9 cellular contexts compared by ENCODE assay signal in the genomic region with DNA sequence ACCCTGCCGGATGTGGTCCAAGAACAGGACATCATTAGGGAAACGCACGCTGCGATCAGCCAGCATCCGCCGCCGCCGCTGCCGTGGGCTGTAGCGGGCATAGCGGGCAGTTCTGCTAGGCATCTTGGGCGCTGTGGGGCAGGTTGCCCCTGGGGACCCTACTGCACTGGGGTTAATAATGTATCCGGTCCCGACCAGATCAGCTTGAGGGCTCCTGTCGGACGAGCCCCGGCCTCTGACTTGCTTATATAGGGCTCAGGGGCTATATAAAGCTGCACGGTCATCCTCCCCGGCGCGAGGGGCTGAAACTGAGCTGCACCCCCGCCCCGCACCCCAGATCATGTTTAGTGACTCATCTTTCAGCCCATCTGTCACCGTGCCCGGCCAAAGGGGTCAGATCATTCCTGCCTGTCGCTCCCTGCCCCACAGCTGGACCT. TPM values are rescaled to one million over a fixed set of nuclear protein-coding genes. Genes with fewer than 3 reads are reported as not detected.
DNase-seq lines count a peak whose midpoint lies in the region; ATAC-seq, FAIRE-seq and TF ChIP-seq lines count a peak whose summit lies in the region.
"Had no signal": no experiment of that assay in that cellular context is flagged by ENCODE, and none has a peak within 500 bp of the region (broad histone marks: within the 10 kb centered on the region; RNA-seq: fewer than 3 reads in every experiment).

PPP1R27 (minus strand) TSS at position 220 of the 437 bp plus-strand sequence; CDS start at position 123, 97 bp downstream.

- H3K36me3 Mint-ChIP-seq in activated CD4-positive, alpha-beta T cell treated with anti-CD3 and anti-CD28 coated beads, Interleukin-2, amount 10 ng/mL, durations not matched to agents 24 days and 14 days (ENCODE audit: low read depth) = peaks cover 4% of the 10 kb centered on the region
- H3K36me3 Mint-ChIP-seq in activated T-helper 2 cell treated with anti-CD3 and anti-CD28 coated beads, Interferon-gamma antibody, Interleukin-2, Interleukin-4, amounts not matched to agents 10 μg/mL and 5 μg/mL and 100 μg/mL, durations not matched to agents 14 hours and 24 hours and 36 hours (ENCODE audit: low read depth) = no peaks in the 10 kb centered on the region

- FAIRE-seq in keratinocyte (lab: Jason Lieb, UNC) = no peak

- H3K36me3 ChIP-seq in keratinocyte (ENCODE audit: control insufficient read depth in 2 of 2, extremely low read depth in 1 of 2, insufficient read depth in 2 of 2, low read length in 2 of 2) = peaks cover 0 to 3% of the 10 kb centered on the region in 2 experiments
- no peaks in the 10 kb centered on the region for H3K36me3 ChIP-seq in stomach smooth muscle (ENCODE audit: control insufficient read depth in 2 of 2, insufficient read depth in 2 of 2, low read length in 2 of 2)

- peaks cover 2% of the 10 kb centered on the region for H3K79me2 ChIP-seq in keratinocyte (ENCODE audit: control insufficient read depth, insufficient read depth, low read length)

- no peaks in the 10 kb centered on the region for H3K27me3 Mint-ChIP-seq in activated CD4-positive, alpha-beta T cell treated with anti-CD3 and anti-CD28 coated beads, Interleukin-2, amount 10 ng/mL, durations not matched to agents 24 days and 14 days
- no peaks in the 10 kb centered on the region for H3K27me3 Mint-ChIP-seq in activated T-helper 2 cell treated with anti-CD3 and anti-CD28 coated beads, Interferon-gamma antibody, Interleukin-2, Interleukin-4, amounts not matched to agents 10 μg/mL and 5 μg/mL and 100 μg/mL, durations not matched to agents 14 hours and 24 hours and 36 hours (ENCODE audit: low read depth)

- H3K27ac Mint-ChIP-seq in activated CD4-positive, alpha-beta T cell treated with anti-CD3 and anti-CD28 coated beads, Interleukin-2, amount 10 ng/mL, durations not matched to agents 24 days and 14 days = peak within 1 kb of the TSS; percentile 87
- peak within 1 kb of the TSS; percentile 75 for H3K27ac Mint-ChIP-seq in activated T-helper 2 cell treated with anti-CD3 and anti-CD28 coated beads, Interferon-gamma antibody, Interleukin-2, Interleukin-4, amounts not matched to agents 10 μg/mL and 5 μg/mL and 100 μg/mL, durations not matched to agents 14 hours and 24 hours and 36 hours

- no peak for DNase-seq in activated CD4-positive, alpha-beta T cell treated with anti-CD3 and anti-CD28 coated beads, Interleukin-2, amount 10 ng/mL, durations not matched to agents 24 days and 14 days
- no peak for DNase-seq in activated CD4-positive, alpha-beta T cell treated with anti-CD3 and anti-CD28 coated beads, Interleukin-2, amount 50 U/mL, for 1 hour
- DNase-seq in activated T-helper 2 cell treated with anti-CD3 and anti-CD28 coated beads, Interferon-gamma antibody, Interleukin-2, Interleukin-4, amounts not matched to agents 10 μg/mL and 5 μg/mL and 100 μg/mL, durations not matched to agents 14 hours and 24 hours and 36 hours (ENCODE audit: low spot score) = no peak
- DNase-seq in keratinocyte (ENCODE audit: low read depth, low spot score) (no peak), activated gamma-delta T cell treated with Interleukin-2 at 50 U/mL for 16 hours (no peak), D341Med (ENCODE audit: low spot score) (no peak)
- DNase-seq: COR-L47 had no signal

- dilution Hi-C loops in keratinocyte (cut with MboI; ENCODE audit: extremely low pct_ligation_motif_present, low sequenced_read_pairs) = no loop called here

- peaks cover 19% of the 10 kb centered on the region for H3K4me1 Mint-ChIP-seq in activated CD4-positive, alpha-beta T cell treated with anti-CD3 and anti-CD28 coated beads, Interleukin-2, amount 10 ng/mL, durations not matched to agents 24 days and 14 days
- H3K4me1 Mint-ChIP-seq in activated T-helper 2 cell treated with anti-CD3 and anti-CD28 coated beads, Interferon-gamma antibody, Interleukin-2, Interleukin-4, amounts not matched to agents 10 μg/mL and 5 μg/mL and 100 μg/mL, durations not matched to agents 14 hours and 24 hours and 36 hours (ENCODE audit: low read depth) = peaks cover 17% of the 10 kb centered on the region

- H3K9ac ChIP-seq in keratinocyte (ENCODE audit: control insufficient read depth, extremely low read depth, insufficient read depth, low read length) (peak within 1 kb of the TSS; percentile 93), stomach smooth muscle (ENCODE audit: low read length in 2 of 2) (peak within 1 kb of the TSS; percentile 87 to 89)

- H3K4me1 ChIP-seq in keratinocyte (ENCODE audit: control insufficient read depth, extremely low read depth, insufficient read depth, low read length) (peaks cover 14% of the 10 kb centered on the region), stomach smooth muscle (ENCODE audit: control insufficient read depth, insufficient read depth, low read length) (peaks cover 24% of the 10 kb centered on the region)

- H2AFZ ChIP-seq in keratinocyte (ENCODE audit: control insufficient read depth, low read length) = no peak within 1 kb of the TSS

- peak within 1 kb of the TSS; percentile 89 for H3K27ac ChIP-seq in keratinocyte (ENCODE audit: control insufficient read depth, insufficient read depth, low read length)
- H3K27ac ChIP-seq in stomach smooth muscle (ENCODE audit: low read length) = no peak within 1 kb of the TSS

- H3K4me2 ChIP-seq in keratinocyte (ENCODE audit: control insufficient read depth, extremely low read depth, insufficient read depth, low read depth, low read length) = peak within 1 kb of the TSS; percentile 94

- H4K20me1 ChIP-seq in keratinocyte (ENCODE audit: control insufficient read depth, extremely low read depth, insufficient read depth, low read length) = no peaks in the 10 kb centered on the region

- TF ChIP-seq CTCF in keratinocyte (optimal IDR thresholded peaks at IDR 0.05 in 1 of 3, IDR thresholded peaks at IDR 0.05 in 1 of 3, conservative IDR thresholded peaks at IDR 0.05 in 1 of 3; ENCODE audit: extremely low read depth in 1 of 3, insufficient read depth in 2 of 3, low read length in 3 of 3) = no peak

- no peak for ATAC-seq in HG03520 (IDR thresholded peaks at IDR 0.05; ENCODE audit: unreplicated experiment)

- H3K4me3 ChIP-seq in keratinocyte (ENCODE audit: control insufficient read depth in 2 of 3, extremely low read depth in 1 of 3, insufficient read depth in 2 of 3, low read depth in 1 of 3, low read length in 3 of 3) (peak within 1 kb of the TSS; percentile 66 to 79 (median 68)), stomach smooth muscle (ENCODE audit: low read length in 2 of 2) (peak within 1 kb of the TSS; percentile 73 to 83)

- no peaks in the 10 kb centered on the region for H3K9me3 Mint-ChIP-seq in activated CD4-positive, alpha-beta T cell treated with anti-CD3 and anti-CD28 coated beads, Interleukin-2, amount 10 ng/mL, durations not matched to agents 24 days and 14 days
- H3K9me3 Mint-ChIP-seq in activated T-helper 2 cell treated with anti-CD3 and anti-CD28 coated beads, Interferon-gamma antibody, Interleukin-2, Interleukin-4, amounts not matched to agents 10 μg/mL and 5 μg/mL and 100 μg/mL, durations not matched to agents 14 hours and 24 hours and 36 hours = no peaks in the 10 kb centered on the region

- no peaks in the 10 kb centered on the region for H3K9me1 ChIP-seq in keratinocyte (ENCODE audit: control insufficient read depth, extremely low read depth, insufficient read depth, low read length)

- intact Hi-C loops in activated CD4-positive, alpha-beta T cell treated with anti-CD3 and anti-CD28 coated beads, Interleukin-2, amount 10 ng/mL, durations not matched to agents 24 days and 14 days (cut with micrococcal nuclease) = no loop called here
- intact Hi-C loops in activated T-helper 2 cell treated with anti-CD3 and anti-CD28 coated beads, Interferon-gamma antibody, Interleukin-2, Interleukin-4, amounts not matched to agents 10 μg/mL and 5 μg/mL and 100 μg/mL, durations not matched to agents 14 hours and 24 hours and 36 hours (cut with micrococcal nuclease) = loop anchor here (5.0 kb wide), 1 partner anchor 37 kb away; the partner anchor contains the start of gene ARHGDIA

- H3K4me3 Mint-ChIP-seq in activated CD4-positive, alpha-beta T cell treated with anti-CD3 and anti-CD28 coated beads, Interleukin-2, amount 10 ng/mL, durations not matched to agents 24 days and 14 days = peak within 1 kb of the TSS; percentile 86
- peak within 1 kb of the TSS; percentile 83 for H3K4me3 Mint-ChIP-seq in activated T-helper 2 cell treated with anti-CD3 and anti-CD28 coated beads, Interferon-gamma antibody, Interleukin-2, Interleukin-4, amounts not matched to agents 10 μg/mL and 5 μg/mL and 100 μg/mL, durations not matched to agents 14 hours and 24 hours and 36 hours (ENCODE audit: low read depth)

- H3K9me3 ChIP-seq in keratinocyte (ENCODE audit: control insufficient read depth, low read depth, low read length) (no peaks in the 10 kb centered on the region), stomach smooth muscle (ENCODE audit: control insufficient read depth in 2 of 2, low read length in 2 of 2) (no peaks in the 10 kb centered on the region)

- H3K27me3 ChIP-seq in keratinocyte (ENCODE audit: control insufficient read depth, extremely low read depth, insufficient read depth, low read length) (no peaks in the 10 kb centered on the region), stomach smooth muscle (ENCODE audit: control insufficient read depth in 1 of 2, insufficient read depth in 2 of 2, low read length in 2 of 2) (no peaks in the 10 kb centered on the region)

RNA-seq across cellular contexts. Expression of gene PPP1R27, which starts in this region (rescaled TPM):
- total RNA-seq in activated CD4-positive, alpha-beta T cell treated with anti-CD3 and anti-CD28 coated beads, Interleukin-2, amount 10 ng/mL, durations not matched to agents 24 days and 14 days = not detected in 2 replicates
- total RNA-seq in activated T-helper 2 cell treated with anti-CD3 and anti-CD28 coated beads, Interferon-gamma antibody, Interleukin-2, Interleukin-4, amounts not matched to agents 10 μg/mL and 5 μg/mL and 100 μg/mL, durations not matched to agents 14 hours and 24 hours and 36 hours = not detected in 2 replicates
- 0.12 to 0.99 TPM in 2 of 3 replicates, not detected in the other for polyA plus RNA-seq in keratinocyte
- not detected for polyA plus RNA-seq in keratinocyte (2011; ENCODE audit: low read depth)
- polyA plus RNA-seq in keratinocyte (2011; cell fraction: cytosol; rRNA removed) = 0.10 and 0.11 TPM in 2 replicates
- 1.2 and 1.3 TPM in 2 replicates for polyA plus RNA-seq in keratinocyte (2011; cell fraction: nucleus; rRNA removed)
- polyA plus RNA-seq in keratinocyte (2012; ENCODE audit: low replicate concordance) = 0.15 and 1.3 TPM in 2 replicates
- polyA minus RNA-seq in keratinocyte = not detected in 3 replicates
- polyA minus RNA-seq in keratinocyte (2011; cell fraction: cytosol; rRNA and poly(A)+ RNA removed) = not detected
- polyA minus RNA-seq in keratinocyte (2011; cell fraction: nucleus; rRNA and poly(A)+ RNA removed) = not detected in 2 replicates
